8 cellular contexts compared by ENCODE assay signal in genomic region chr10:5623081-5623748, GRCh38.
DNase-seq lines count a peak whose midpoint lies in the region; ATAC-seq and TF ChIP-seq lines count a peak whose summit lies in the region.

No MANE protein-coding gene starts in this region.

- ATAC-seq in GM18867 (IDR thresholded peaks at IDR 0.05; ENCODE audit: unreplicated experiment) (peak; percentile 95), HG03064 (IDR thresholded peaks at IDR 0.05; ENCODE audit: low read depth, unreplicated experiment) (peak; percentile 90)

- H3K4me3 ChIP-seq in AG10803 (ENCODE audit: low read length), result no peak overlapping the region

- peak; percentile 82 for DNase-seq in AG10803 (ENCODE audit: low read depth)
- DNase-seq in NCI-H2227 (lab: John Stamatoyannopoulos, UW; ENCODE audit: unreplicated experiment), result peak; percentile 79
- peak; percentile 87 for DNase-seq in activated CD4-positive, CD25-positive, alpha-beta regulatory T cell treated with anti-CD3 and anti-CD28 coated beads, Interleukin-2, amount 50 U/mL, for 72 hours
- DNase-seq in central memory CD4-positive, alpha-beta T cell, result peak; percentile 63
- peak; percentile 25 for DNase-seq in kidney glomerular epithelial cell (lab: John Stamatoyannopoulos, UW)
- DNase-seq in stimulated activated CD4-positive, alpha-beta T cell treated with anti-CD3 and anti-CD28 coated beads, Interleukin-1b, Interleukin-23, amount 100 ng/mL, for 48 hours, result peak; percentile 85

- TF ChIP-seq CTCF in AG10803 (conservative IDR thresholded peaks at IDR 0.05; ENCODE audit: low read length), result peak; percentile 92

Comparison
In these comparisons a context has a peak if more than half of its experiments do, and no peak if none do; other contexts are left out.
1. DNase-seq: peak in every context shown above with its lines; median percentile 87 in activated CD4-positive, CD25-positive, alpha-beta regulatory T cell treated with anti-CD3 and anti-CD28 coated beads, Interleukin-2, amount 50 U/mL, for 72 hours; 85 in stimulated activated CD4-positive, alpha-beta T cell treated with anti-CD3 and anti-CD28 coated beads, Interleukin-1b, Interleukin-23, amount 100 ng/mL, for 48 hours; 82 in AG10803; 79 in NCI-H2227; 63 in central memory CD4-positive, alpha-beta T cell; 25 in kidney glomerular epithelial cell.